14 cellular contexts compared by ENCODE assay signal in genomic region chr2:47165001-47165555, GRCh38. TPM values are rescaled to one million over a fixed set of nuclear protein-coding genes. Genes with fewer than 3 reads are reported as not detected.
DNase-seq lines count a peak whose midpoint lies in the region; ATAC-seq, FAIRE-seq and TF ChIP-seq lines count a peak whose summit lies in the region.
"Had no signal": no experiment of that assay in that cellular context is flagged by ENCODE, and none has a peak within 500 bp of the region (broad histone marks: within the 10 kb centered on the region; RNA-seq: fewer than 3 reads in every experiment).

No MANE protein-coding gene starts in this region.

- POLR2A ChIA-PET in CD4-positive, alpha-beta T cell (lab: Charles Lee): interaction anchor here (0.6 to 1.5 kb wide), 2 partner anchors 9 to 97 kb away, joined by 3 to 9 read pairs; no protein-coding TSS in a partner anchor
- POLR2A ChIA-PET in activated CD8-positive, alpha-beta T cell treated with anti-CD3 and anti-CD28 coated beads for 36 hours (lab: Charles Lee): interaction anchor here (1.3 kb wide), 1 partner anchor 11 kb away, joined by 5 read pairs; no protein-coding TSS in a partner anchor

- no peak for FAIRE-seq in pancreas (lab: Jason Lieb, UNC)
- FAIRE-seq: endometrium had no signal

- H2AK5ac ChIP-seq in mesenchymal stem cell (ENCODE audit: low read length, severe bottlenecking): no peak overlapping the region

- CTCF ChIA-PET in CD4-positive, alpha-beta T cell (lab: Charles Lee): interaction anchor here (0.6 to 0.9 kb wide), 3 partner anchors 8 to 566 kb away, joined by 3 to 4 read pairs (median 3); no protein-coding TSS in a partner anchor
- CTCF ChIA-PET in activated CD8-positive, alpha-beta T cell treated with anti-CD3 and anti-CD28 coated beads for 36 hours (lab: Charles Lee): interaction anchor here (1.0 to 2.0 kb wide), 2 partner anchors 8 to 158 kb away, joined by 3 to 9 read pairs; no protein-coding TSS in a partner anchor

- H2BK120ac ChIP-seq in mesenchymal stem cell (ENCODE audit: low read depth, low read length): no peak overlapping the region

- no peaks in the 10 kb centered on the region for H3K27me3 ChIP-seq in CD4-positive, alpha-beta T cell (ENCODE audit: control insufficient read depth, insufficient read depth, low read length)
- no peaks in the 10 kb centered on the region for H3K27me3 ChIP-seq in GM23248 (replicated peaks; ENCODE audit: insufficient read depth)
- no peaks in the 10 kb centered on the region for H3K27me3 ChIP-seq in mesenchymal stem cell (ENCODE audit: control insufficient read depth in 1 of 2, insufficient read depth in 1 of 2, low read length in 2 of 2)
- H3K27me3 ChIP-seq in pancreas: no peaks in the 10 kb centered on the region

- no peak overlapping the region for H2BK15ac ChIP-seq in mesenchymal stem cell (ENCODE audit: low read depth, poor library complexity, severe bottlenecking)

- H2BK12ac ChIP-seq in mesenchymal stem cell (ENCODE audit: low read length in 2 of 2): no peak overlapping the region

- H3K9ac ChIP-seq in GM23248 (no peak overlapping the region), mesenchymal stem cell (ENCODE audit: low read length) (no peak overlapping the region)

- DNase-seq in CD4-positive, alpha-beta T cell: no peak
- DNase-seq in GM23248 (peak; percentile 55), mesenchymal stem cell (no peak), pancreas (no peak), HPDE6-E6E7 (ENCODE audit: extremely low spot score) (no peak)
- DNase-seq in activated CD8-positive, alpha-beta T cell treated with anti-CD3 and anti-CD28 coated beads for 36 hours: no peak
- DNase-seq: NCI-H1694 treated with DMSO at 0.1 percent for 48 hours had no signal

- H3K4me1 Mint-ChIP-seq in CD4-positive, alpha-beta T cell (ENCODE audit: low read depth): peaks cover 61% of the 10 kb centered on the region
- H3K4me1 Mint-ChIP-seq in activated CD8-positive, alpha-beta T cell treated with anti-CD3 and anti-CD28 coated beads for 36 hours (ENCODE audit: low read depth): peaks cover 46% of the 10 kb centered on the region

- no peak overlapping the region for H3K4me3 ChIP-seq in GM23248
- no peak overlapping the region for H3K4me3 ChIP-seq in mesenchymal stem cell (ENCODE audit: insufficient read depth in 1 of 2, low read depth in 1 of 2, low read length in 2 of 2)
- no peak overlapping the region for H3K4me3 ChIP-seq in pancreas
- H3K4me3 ChIP-seq: smooth muscle cell, thoracic aorta had no signal

- H2AFZ ChIP-seq in GM23248 (no peak overlapping the region), mesenchymal stem cell (ENCODE audit: low read depth, low read length) (no peak overlapping the region)

- no peak overlapping the region for H3K4ac ChIP-seq in mesenchymal stem cell (ENCODE audit: low read depth in 1 of 2, low read length in 2 of 2)

- H4K8ac ChIP-seq in mesenchymal stem cell (ENCODE audit: low read length): no peak overlapping the region

- intact Hi-C loops in CD4-positive, alpha-beta T cell (cut with DNase I, micrococcal nuclease): no loop called here
- intact Hi-C loops in activated CD8-positive, alpha-beta T cell treated with anti-CD3 and anti-CD28 coated beads for 36 hours (cut with micrococcal nuclease): no loop called here
- intact Hi-C loops in pancreas (cut with DNase I): no loop called here

- no peaks in the 10 kb centered on the region for H3K27me3 Mint-ChIP-seq in CD4-positive, alpha-beta T cell
- no peaks in the 10 kb centered on the region for H3K27me3 Mint-ChIP-seq in activated CD8-positive, alpha-beta T cell treated with anti-CD3 and anti-CD28 coated beads for 36 hours

- H3K14ac ChIP-seq in mesenchymal stem cell (ENCODE audit: low read length in 2 of 2): no peak overlapping the region

- H3K9me2 ChIP-seq in GM23248 (ENCODE audit: insufficient read depth): no peaks in the 10 kb centered on the region

- no peak for TF ChIP-seq CTCF in CD4-positive, alpha-beta T cell (IDR thresholded peaks at IDR 0.05)
- TF ChIP-seq CTCF in activated CD8-positive, alpha-beta T cell treated with anti-CD3 and anti-CD28 coated beads for 36 hours (IDR thresholded peaks at IDR 0.05): no peak
- no peak for TF ChIP-seq CTCF in pancreas (IDR thresholded peaks at IDR 0.05)

- H4K20me1 ChIP-seq in GM23248 (ENCODE audit: insufficient read depth): peaks cover 52% of the 10 kb centered on the region

- no peak overlapping the region for H2BK5ac ChIP-seq in mesenchymal stem cell (ENCODE audit: low read depth, low read length, poor library complexity, severe bottlenecking)

- peaks cover 97% of the 10 kb centered on the region for H3K79me2 ChIP-seq in GM23248 (ENCODE audit: insufficient read depth)

- no peaks in the 10 kb centered on the region for H3K79me1 ChIP-seq in mesenchymal stem cell (replicated peaks; ENCODE audit: low read length, poor library complexity, severe bottlenecking)

- peaks cover 86% of the 10 kb centered on the region for H3F3A ChIP-seq in GM23248 (ENCODE audit: insufficient read depth)

- in situ Hi-C loops in GM23248 (cut with MboI): no loop called here

- peak overlapping the region; percentile 0 for H3K4me2 ChIP-seq in GM23248 (ENCODE audit: unreplicated experiment)
- no peak overlapping the region for H3K4me2 ChIP-seq in mesenchymal stem cell (ENCODE audit: low read length, poor library complexity, severe bottlenecking)
- H3K4me2 ChIP-seq: smooth muscle cell had no signal

- H3K36me3 ChIP-seq in GM23248 (ENCODE audit: low read depth) (peaks cover 77% of the 10 kb centered on the region), mesenchymal stem cell (ENCODE audit: control insufficient read depth in 1 of 2, insufficient read depth in 2 of 2, low read depth in 1 of 2, low read length in 2 of 2) (peaks cover 12 to 87% of the 10 kb centered on the region in 2 experiments), pancreas (peaks cover 2 to 30% (median 8%) of the 10 kb centered on the region in 3 donors)

- H3K4me1 ChIP-seq in GM23248 (ENCODE audit: insufficient read depth) (peaks cover 42% of the 10 kb centered on the region), mesenchymal stem cell (ENCODE audit: control insufficient read depth, insufficient read depth, low read depth, low read length) (peaks cover 4% of the 10 kb centered on the region), pancreas (peaks cover 0 to 4% (median under 1%) of the 10 kb centered on the region in 3 donors)

- H3K18ac ChIP-seq in mesenchymal stem cell (ENCODE audit: low read depth in 1 of 2, low read length in 2 of 2): no peak overlapping the region

- no peaks in the 10 kb centered on the region for H3K9me3 ChIP-seq in CD4-positive, alpha-beta T cell (ENCODE audit: control insufficient read depth, low read length)
- no peaks in the 10 kb centered on the region for H3K9me3 ChIP-seq in GM23248 (ENCODE audit: low read depth)
- H3K9me3 ChIP-seq in mesenchymal stem cell (ENCODE audit: control insufficient read depth, low read length): no peaks in the 10 kb centered on the region
- H3K9me3 ChIP-seq in pancreas: no peaks in the 10 kb centered on the region
- H3K9me3 ChIP-seq: thoracic aorta had no signal

- H3K4me3 Mint-ChIP-seq in CD4-positive, alpha-beta T cell: no peak overlapping the region
- H3K4me3 Mint-ChIP-seq in activated CD8-positive, alpha-beta T cell treated with anti-CD3 and anti-CD28 coated beads for 36 hours: no peak overlapping the region

- H4K91ac ChIP-seq in mesenchymal stem cell (ENCODE audit: low read length): no peak overlapping the region

- ATAC-seq in CD4-positive, alpha-beta T cell (ENCODE audit: poor library complexity): no peak
- ATAC-seq in activated CD8-positive, alpha-beta T cell treated with anti-CD3 and anti-CD28 coated beads for 36 hours: no peak
- ATAC-seq in pancreas (no peak), GM19328 (IDR thresholded peaks at IDR 0.05; ENCODE audit: unreplicated experiment) (no peak), GM21786 (IDR thresholded peaks at IDR 0.05; ENCODE audit: unreplicated experiment) (no peak)
- ATAC-seq: Right ventricle myocardium inferior had no signal

- H3K23ac ChIP-seq in mesenchymal stem cell (ENCODE audit: low read length in 2 of 2): no peak overlapping the region

- peaks cover 86% of the 10 kb centered on the region for H3K36me3 Mint-ChIP-seq in CD4-positive, alpha-beta T cell (ENCODE audit: low read depth)
- H3K36me3 Mint-ChIP-seq in activated CD8-positive, alpha-beta T cell treated with anti-CD3 and anti-CD28 coated beads for 36 hours (ENCODE audit: low read depth): peaks cover 64% of the 10 kb centered on the region

- no peaks in the 10 kb centered on the region for H3K9me3 Mint-ChIP-seq in CD4-positive, alpha-beta T cell
- no peaks in the 10 kb centered on the region for H3K9me3 Mint-ChIP-seq in activated CD8-positive, alpha-beta T cell treated with anti-CD3 and anti-CD28 coated beads for 36 hours

- H3K27ac ChIP-seq in CD4-positive, alpha-beta T cell (ENCODE audit: low read depth, low read length): no peak overlapping the region
- peak overlapping the region; percentile 49 for H3K27ac ChIP-seq in GM23248
- H3K27ac ChIP-seq in mesenchymal stem cell (ENCODE audit: low read length, poor library complexity, severe bottlenecking): peak overlapping the region; percentile 53
- H3K27ac ChIP-seq in pancreas: no peak overlapping the region
- H3K27ac ChIP-seq: thoracic aorta had no signal

- peak overlapping the region; percentile 56 for H3K27ac Mint-ChIP-seq in CD4-positive, alpha-beta T cell
- peak overlapping the region; percentile 83 for H3K27ac Mint-ChIP-seq in activated CD8-positive, alpha-beta T cell treated with anti-CD3 and anti-CD28 coated beads for 36 hours

RNA-seq across cellular contexts. Expression of gene STPG4, which starts 10.0 kb away (rescaled TPM):
- not detected for total RNA-seq in CD4-positive, alpha-beta T cell
- not detected in 2 replicates for total RNA-seq in GM23248 (2014; rRNA removed; shearing (Covaris generic))
- polyA plus RNA-seq in GM23248 (2016; fragmentation: Nextera tagmentation; extraction: Ambion mirVana) (not detected in 2 replicates), pancreas (not detected)
- not detected for total RNA-seq in activated CD8-positive, alpha-beta T cell treated with anti-CD3 and anti-CD28 coated beads for 36 hours
- 0.06 TPM for polyA plus RNA-seq in mesenchymal stem cell (2013, experiment 1 of 2)
- 0.05 TPM for polyA plus RNA-seq in mesenchymal stem cell (2013, experiment 2 of 2)
- total RNA-seq in pancreas: not detected
- total RNA-seq: Right ventricle myocardium inferior, thoracic aorta had no signal
- polyA plus RNA-seq: liver, smooth muscle cell had no signal

RNA-seq across cellular contexts. Expression of gene CALM2, which starts 11.2 kb away (rescaled TPM):
- 100 to 1,000 TPM; 152 to 155 TPM for total RNA-seq in CD4-positive, alpha-beta T cell
- total RNA-seq in GM23248 (2014; rRNA removed; shearing (Covaris generic)): 1,056 and 1,083 TPM in 2 replicates
- polyA plus RNA-seq in GM23248 (2016; fragmentation: Nextera tagmentation; extraction: Ambion mirVana) (2,147 and 2,171 TPM in 2 replicates), pancreas (100 to 1,000 TPM; 167 to 309 TPM)
- total RNA-seq in activated CD8-positive, alpha-beta T cell treated with anti-CD3 and anti-CD28 coated beads for 36 hours: 100 to 1,000 TPM; 399 to 415 TPM
- polyA plus RNA-seq in mesenchymal stem cell (2013, experiment 1 of 2): 708 TPM
- 761 TPM for polyA plus RNA-seq in mesenchymal stem cell (2013, experiment 2 of 2)
- 100 to 1,000 TPM in 3 of 6 donors, 10 to 100 TPM in 3; 63.7 to 231 (median 107) TPM for total RNA-seq in pancreas

Comparison
In these comparisons a context has a peak if more than half of its experiments do, and no peak if none do; other contexts are left out.
1. H3K27ac ChIP-seq: peak in GM23248 (single experiment) and mesenchymal stem cell (single experiment); none in CD4-positive, alpha-beta T cell (single experiment) and pancreas (0 of 4).